8 cellular contexts compared by ENCODE assay signal in genomic region chr7:53756946-53757345, GRCh38.
"Had no signal": no experiment of that assay in that cellular context is flagged by ENCODE, and none has a peak within 500 bp of the region (broad histone marks: within the 10 kb centered on the region; RNA-seq: fewer than 3 reads in every experiment).

No MANE protein-coding gene starts in this region.

- H3K4me3 ChIP-seq: GM23248, HAP-1 had no signal

- ATAC-seq: HCT116, HepG2 had no signal

- H3K9me3 ChIP-seq: HAP-1 had no signal

- H3K4me1 ChIP-seq: HAP-1 had no signal

- DNase-seq: GM23248, GOT3, H7, HFFc6 had no signal

- FAIRE-seq: HepG2 had no signal

- H3K27ac ChIP-seq: GM23248, HL-60 had no signal

- H3K36me3 ChIP-seq: HAP-1 had no signal
